15 cellular contexts compared by ENCODE assay signal in genomic region chr9:37339945-37340344, GRCh38.
DNase-seq lines count a peak whose midpoint lies in the region.
"Had no signal": no experiment of that assay in that cellular context is flagged by ENCODE, and none has a peak within 500 bp of the region (broad histone marks: within the 10 kb centered on the region; RNA-seq: fewer than 3 reads in every experiment).

No MANE protein-coding gene starts in this region.

- DNase-seq in ACHN = peak; percentile 19
- DNase-seq in DMS53 (lab: John Stamatoyannopoulos, UW) = peak; percentile 77
- peak; percentile 56 for DNase-seq in NCI-H345 treated with DMSO at 0.1 percent for 48 hours (lab: John Stamatoyannopoulos, UW; ENCODE audit: unreplicated experiment)
- DNase-seq in kidney glomerular epithelial cell (lab: John Stamatoyannopoulos, UW) = peak; percentile 11
- no peak for DNase-seq in activated CD4-positive, alpha-beta T cell treated with anti-CD3 and anti-CD28 coated beads for 48 hours
- no peak for DNase-seq in cerebellar cortex (ENCODE audit: low spot score)
- no peak for DNase-seq in cerebellar nuclear complex (lab: John Stamatoyannopoulos, UW)
- DNase-seq: activated CD4-positive, alpha-beta T cell treated with anti-CD3 and anti-CD28 coated beads, Interleukin-2, amount 50 U/mL, for 1 hour; caudate nucleus; CD4-positive, alpha-beta memory T cell; dorsolateral prefrontal cortex; NCI-H1105 treated with DMSO at 0.1 percent for 48 hours; NCI-H226; substantia nigra; T-helper 2 cell had no signal

- in situ Hi-C loops in ACHN (cut with HindIII; ENCODE audit: low pct_ligation_motif_present, low pct_unique_long_range_greater_than_20kb, low sequenced_read_pairs) = no loop called here

Comparison
In these comparisons a context has a peak if more than half of its experiments do, and no peak if none do; other contexts are left out.
1. DNase-seq: peak in ACHN (single experiment), DMS53 (single experiment), NCI-H345 treated with DMSO at 0.1 percent for 48 hours (single experiment) and kidney glomerular epithelial cell (single experiment); none in activated CD4-positive, alpha-beta T cell treated with anti-CD3 and anti-CD28 coated beads for 48 hours (single experiment), cerebellar cortex (single experiment) and cerebellar nuclear complex (0 of 2).